Comparison of ENCODE assay signal across 8 cellular contexts in genomic region chr3:37967252-37967881, GRCh38. TPM values are rescaled to one million over a fixed set of nuclear protein-coding genes. Genes with fewer than 3 reads are reported as not detected.
DNase-seq lines count a peak whose midpoint lies in the region; ATAC-seq and TF ChIP-seq lines count a peak whose summit lies in the region.

No MANE protein-coding gene starts in this region.

- H3K4me1 Mint-ChIP-seq in Calu3 (ENCODE audit: low read depth, unreplicated experiment), result peaks cover 55% of the 10 kb centered on the region

- H3K4me3 Mint-ChIP-seq in Calu3 (ENCODE audit: low read depth, unreplicated experiment), result no peak overlapping the region

- H3K9me3 Mint-ChIP-seq in Calu3 (ENCODE audit: low read depth, unreplicated experiment), result no peaks in the 10 kb centered on the region

- no peaks in the 10 kb centered on the region for H3K27me3 Mint-ChIP-seq in Calu3 (ENCODE audit: unreplicated experiment)

- TF ChIP-seq CTCF in Calu3 (IDR thresholded peaks at IDR 0.05; ENCODE audit: unreplicated experiment) (peak; percentile 75), GM20000 (IDR thresholded peaks at IDR 0.05; ENCODE audit: extremely low read depth, missing control alignments) (peak; percentile 91)

- peak; percentile 69 for ATAC-seq in left lobe of liver
- ATAC-seq in GM18520 (IDR thresholded peaks at IDR 0.05; ENCODE audit: unreplicated experiment), result no peak

- intact Hi-C loops in Calu3 (cut with micrococcal nuclease; ENCODE audit: unreplicated experiment), result loop anchor here (1.0 kb wide), 1 partner anchor 112 kb away; no protein-coding TSS in a partner anchor

- CTCF ChIA-PET in Calu3 (lab: Charles Lee), result interaction anchor here (0.6 to 2.5 kb wide), 10 partner anchors 9 to 112 kb away, joined by 3 to 35 read pairs (median 4); no protein-coding TSS in a partner anchor

- H3K36me3 Mint-ChIP-seq in Calu3 (ENCODE audit: insufficient read depth, unreplicated experiment), result peaks cover 48% of the 10 kb centered on the region

- BruUV-seq in Calu3 (replicated peaks; lab: Mats Ljungman, UMichigan), result no TSS peak

- DNase-seq in Calu3 (peak; percentile 80), GM20000 (ENCODE audit: low spot score) (peak; percentile 70), LoVo (ENCODE audit: low spot score) (peak; percentile 53), left lobe of liver (ENCODE audit: low spot score) (peak; percentile 73)
- peak; percentile 9 for DNase-seq in activated CD4-positive, CD25-positive, alpha-beta regulatory T cell treated with anti-CD3 and anti-CD28 coated beads, Interleukin-2, amount 50 U/mL, for 16 hours (ENCODE audit: low read depth, low spot score)
- peak; percentile 22 for DNase-seq in central memory CD4-positive, alpha-beta T cell
- peak; percentile 18 to 36 (median 28) for DNase-seq in stimulated activated CD4-positive, alpha-beta T cell treated with anti-CD3 and anti-CD28 coated beads, TNF-alpha, amount 100 ng/mL, for 4 hours (ENCODE audit: low read depth in 3 of 3)

- no peak overlapping the region for H3K27ac Mint-ChIP-seq in Calu3 (ENCODE audit: unreplicated experiment)

RNA-seq across cellular contexts. Expression of gene VILL, which starts 23.2 kb away (rescaled TPM):
- 52.6 and 86.8 TPM in 2 replicates for total RNA-seq in Calu3 (2022)
- total RNA-seq in left lobe of liver, result 0.48 TPM

Comparison
In these comparisons a context has a peak if more than half of its experiments do, and no peak if none do; other contexts are left out.
1. DNase-seq: peak in every context shown above with its lines; median percentile 80 in Calu3; 73 in left lobe of liver; 70 in GM20000; 53 in LoVo; 28 in stimulated activated CD4-positive, alpha-beta T cell treated with anti-CD3 and anti-CD28 coated beads, TNF-alpha, amount 100 ng/mL, for 4 hours; 22 in central memory CD4-positive, alpha-beta T cell; 9 in activated CD4-positive, CD25-positive, alpha-beta regulatory T cell treated with anti-CD3 and anti-CD28 coated beads, Interleukin-2, amount 50 U/mL, for 16 hours.
2. RNA of gene VILL, which starts 23.2 kb away (total RNA-seq): 52.6 to 86.8 TPM in Calu3; 0.48 TPM in left lobe of liver (single experiment); every median in the first group is over 10 times any median in the second.